ENCODE assay signal across 16 cellular contexts in the genomic region with DNA sequence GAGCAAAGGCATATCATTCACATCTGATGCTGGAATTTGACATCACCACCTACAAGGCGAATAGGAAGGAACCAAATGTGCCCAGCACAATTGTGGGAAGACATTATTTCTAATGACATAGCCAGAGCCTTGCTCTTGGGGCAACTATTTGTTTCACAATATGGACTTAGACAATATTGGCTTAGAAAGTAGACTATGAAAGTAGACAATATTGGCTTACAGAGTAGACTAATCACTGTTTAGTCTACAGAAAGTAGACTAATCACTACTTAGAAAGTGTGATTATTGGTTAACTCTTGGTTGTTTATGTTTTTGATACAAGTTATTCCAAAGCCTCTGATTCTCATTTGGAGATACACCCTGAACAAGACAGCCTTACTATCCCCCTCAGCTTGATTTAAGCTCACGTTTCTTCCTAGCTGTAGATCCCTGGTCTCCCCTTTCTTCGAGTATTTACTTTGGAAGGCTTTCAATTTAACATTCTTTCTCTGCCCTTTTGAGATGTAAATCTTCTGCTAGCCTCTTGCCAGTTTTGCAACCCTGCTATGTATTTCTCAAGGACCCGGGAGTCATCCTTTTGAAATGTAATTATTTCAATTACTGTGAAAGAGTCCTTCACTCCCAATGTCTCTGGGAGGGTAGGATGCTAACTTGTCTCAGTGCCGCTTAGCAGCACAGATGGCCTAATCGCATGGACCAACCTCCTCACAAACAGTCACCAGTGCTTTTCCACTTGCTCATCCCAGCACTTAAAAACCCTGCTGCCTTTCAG.
DNase-seq lines count a peak whose midpoint lies in the region; ATAC-seq, FAIRE-seq and TF ChIP-seq lines count a peak whose summit lies in the region.
"Had no signal": no experiment of that assay in that cellular context is flagged by ENCODE, and none has a peak within 500 bp of the region (broad histone marks: within the 10 kb centered on the region; RNA-seq: fewer than 3 reads in every experiment).

No MANE protein-coding gene starts in this region.

- FAIRE-seq in GM12891 (lab: Jason Lieb, UNC) = no peak
- FAIRE-seq: TTC549 had no signal

- TF ChIP-seq POLR2A in GM12891 (IDR thresholded peaks at IDR 0.05; ENCODE audit: low read depth, low read length) (no peak), gastrocnemius medialis (IDR thresholded peaks at IDR 0.05) (no peak)

- in situ Hi-C loops in GM23248 (cut with MboI) (no loop called here), gastrocnemius medialis (cut with MboI; ENCODE audit: low sequenced_read_pairs in 4 of 4) (no loop called here)

- H3K9me3 ChIP-seq in GM23248 (ENCODE audit: low read depth) (no peaks in the 10 kb centered on the region), gastrocnemius medialis (no peaks in the 10 kb centered on the region)
- H3K9me3 ChIP-seq: esophagus muscularis mucosa had no signal

- H3K9ac ChIP-seq in GM23248 = no peak overlapping the region

- 20 to 25% methylated on average over 6 of the region's 6 CpGs for WGBS in GM23248 (ENCODE audit: low coverage in 1 of 2, low lambda C conversion rate in 2 of 2, missing lambda C conversion rate in 2 of 2), 2 experiments

- H4K20me1 ChIP-seq in GM23248 (ENCODE audit: insufficient read depth) = no peaks in the 10 kb centered on the region

- no peak overlapping the region for H3K4me2 ChIP-seq in GM23248 (ENCODE audit: unreplicated experiment)

- H3K27ac ChIP-seq in GM23248 (peak overlapping the region; percentile 30; the same call in 1 of the 2 replicates), gastrocnemius medialis (no peak overlapping the region)
- H3K27ac ChIP-seq: esophagus muscularis mucosa, HL-60 had no signal

- H3K36me3 ChIP-seq in GM23248 (ENCODE audit: low read depth) = no peaks in the 10 kb centered on the region
- no peaks in the 10 kb centered on the region for H3K36me3 ChIP-seq in gastrocnemius medialis
- H3K36me3 ChIP-seq: esophagus muscularis mucosa had no signal

- ATAC-seq in gastrocnemius medialis = no peak
- ATAC-seq: natural killer cell treated with Interleukin-12 subunit alpha and Interleukin-12 subunit beta and Interleukin-15 and Interleukin-18, amount 100 ng/mL, for 72 hours had no signal

- no peak for TF ChIP-seq CTCF in gastrocnemius medialis (IDR thresholded peaks at IDR 0.05 in 4 of 5, conservative IDR thresholded peaks at IDR 0.05 in 1 of 5)

- no peak overlapping the region for H2AFZ ChIP-seq in GM23248

- DNase-seq in GM23248 = peak; percentile 71
- DNase-seq in NCI-H69 (lab: John Stamatoyannopoulos, UW) = peak; percentile 78
- peak; percentile 94 for DNase-seq in fibroblast of peridontal ligament (ENCODE audit: extremely low read depth)
- DNase-seq in renal cortical epithelial cell (ENCODE audit: low read depth) = peak; percentile 36
- DNase-seq in GM12891 (ENCODE audit: insufficient read length, low spot score) = no peak
- no peak for DNase-seq in head of caudate nucleus
- DNase-seq in gastrocnemius medialis = no peak
- DNase-seq: activated naive CD4-positive, alpha-beta T cell treated with anti-CD3 and anti-CD28 coated beads, Interleukin-2, amount 50 U/mL, for 16 hours; COR-L47; MV-4-11; NCI-H510A treated with DMSO at 0.1 percent for 48 hours; SHP77 had no signal

- intact Hi-C loops in head of caudate nucleus (cut with DNase I) (no loop called here), gastrocnemius medialis (cut with DNase I; ENCODE audit: low total_unique reads) (no loop called here)

- H3K79me2 ChIP-seq in GM23248 (ENCODE audit: insufficient read depth) = no peaks in the 10 kb centered on the region

- peaks cover 17% of the 10 kb centered on the region; the same call in 1 of the 2 replicates for H3F3A ChIP-seq in GM23248 (ENCODE audit: insufficient read depth)

- H3K4me3 ChIP-seq in GM23248 (no peak overlapping the region), gastrocnemius medialis (no peak overlapping the region)
- H3K4me3 ChIP-seq: esophagus muscularis mucosa had no signal

- H3K27me3 ChIP-seq in GM23248 (replicated peaks; ENCODE audit: insufficient read depth) = no peaks in the 10 kb centered on the region
- H3K27me3 ChIP-seq in gastrocnemius medialis = no peaks in the 10 kb centered on the region
- H3K27me3 ChIP-seq: esophagus muscularis mucosa had no signal

- H3K4me1 ChIP-seq in GM23248 (ENCODE audit: insufficient read depth) = peaks cover 15% of the 10 kb centered on the region
- H3K4me1 ChIP-seq in gastrocnemius medialis = no peaks in the 10 kb centered on the region

- no peaks in the 10 kb centered on the region for H3K9me2 ChIP-seq in GM23248 (ENCODE audit: insufficient read depth)

TF ChIP-seq in GM12891, 5 proteins besides CTCF, POLR2A, EP300 and RAD21:
- TF ChIP-seq POU2F2 (IDR thresholded peaks at IDR 0.05; ENCODE audit: low read depth, low read length) (no peak), TAF1 (IDR thresholded peaks at IDR 0.05; ENCODE audit: low read depth, low read length) (no peak), PAX5 (IDR thresholded peaks at IDR 0.05; ENCODE audit: insufficient read depth, low read length, severe bottlenecking) (no peak), SPI1 (IDR thresholded peaks at IDR 0.05; ENCODE audit: low read depth, low read length) (no peak)

Comparison
In these comparisons a context has a peak if more than half of its experiments do, and no peak if none do; other contexts are left out.
1. DNase-seq: peak in GM23248 (single experiment), NCI-H69 (single experiment), fibroblast of peridontal ligament (single experiment) and renal cortical epithelial cell (single experiment); none in GM12891 (single experiment), head of caudate nucleus (0 of 42) and gastrocnemius medialis (0 of 2).